In genomic region chr11:35682230-35683195, GRCh38 we compare ENCODE assay signal across 9 cellular contexts. TPM values are rescaled to one million over a fixed set of nuclear protein-coding genes. Genes with fewer than 3 reads are reported as not detected.
DNase-seq lines count a peak whose midpoint lies in the region; ATAC-seq and TF ChIP-seq lines count a peak whose summit lies in the region.
"Had no signal": no experiment of that assay in that cellular context is flagged by ENCODE, and none has a peak within 500 bp of the region (broad histone marks: within the 10 kb centered on the region; RNA-seq: fewer than 3 reads in every experiment).

No MANE protein-coding gene starts in this region.

- peaks cover 11% of the 10 kb centered on the region for H3K36me3 ChIP-seq in IMR-90 (ENCODE audit: control insufficient read depth, insufficient read depth, low read length)
- H3K36me3 ChIP-seq in OCI-LY3 (replicated peaks; ENCODE audit: low read depth, low read length): peaks cover 9% of the 10 kb centered on the region
- H3K36me3 ChIP-seq in heart left ventricle: peaks cover 0 to 25% (median 20%) of the 10 kb centered on the region in 9 donors
- H3K36me3 ChIP-seq in gastrocnemius medialis: peaks cover 0 to 14% of the 10 kb centered on the region in 2 donors

- H2AK9ac ChIP-seq in IMR-90 (replicated peaks; ENCODE audit: low read depth, low read length, poor library complexity): no peak overlapping the region

- H3K9me1 ChIP-seq in IMR-90 (ENCODE audit: insufficient read depth, low read length): no peaks in the 10 kb centered on the region; the same call in 1 of the 2 replicates

- H3K4ac ChIP-seq in IMR-90 (ENCODE audit: low read depth, low read length): no peak overlapping the region

- H4K8ac ChIP-seq in IMR-90 (ENCODE audit: low read depth in 2 of 2, low read length in 2 of 2): no peak overlapping the region

- H2AFZ ChIP-seq in IMR-90 (replicated peaks; ENCODE audit: low read length, poor library complexity) (no peak overlapping the region), OCI-LY3 (ENCODE audit: low read depth, low read length) (no peak overlapping the region)

- H3K9me3 ChIP-seq in IMR-90 (ENCODE audit: control insufficient read depth, insufficient read depth, low read length): no peaks in the 10 kb centered on the region
- H3K9me3 ChIP-seq in OCI-LY3 (ENCODE audit: insufficient read depth, low read length): no peaks in the 10 kb centered on the region
- H3K9me3 ChIP-seq in heart left ventricle: no peaks in the 10 kb centered on the region
- H3K9me3 ChIP-seq in gastrocnemius medialis: no peaks in the 10 kb centered on the region

- H3K23ac ChIP-seq in IMR-90 (ENCODE audit: low read depth, low read length): no peak overlapping the region

- H3K79me1 ChIP-seq in IMR-90 (ENCODE audit: low read depth in 1 of 2, low read length in 2 of 2): peaks cover 37 to 64% of the 10 kb centered on the region in 2 experiments

- H4K91ac ChIP-seq in IMR-90 (ENCODE audit: insufficient read depth, low read depth, low read length): no peak overlapping the region

- peaks cover 76% of the 10 kb centered on the region for H3K79me2 ChIP-seq in OCI-LY3 (ENCODE audit: low read length)

- ATAC-seq in IMR-90 (ENCODE audit: low read depth) (no peak), heart left ventricle (peak in 3 of 4 donors; percentile 52 to 77 (median 76)), gastrocnemius medialis (peak in 1 of 2 donors; percentile 51), HG03280 (IDR thresholded peaks at IDR 0.05; ENCODE audit: unreplicated experiment) (no peak)
- ATAC-seq in activated T-cell treated with anti-CD3 and anti-CD28 coated beads, Interleukin-2, amount 50 U/mL, for 4 hours: no peak

- in situ Hi-C loops in IMR-90 (cut with MboI; ENCODE audit: low sequenced_read_pairs) (no loop called here), gastrocnemius medialis (cut with MboI; ENCODE audit: low sequenced_read_pairs in 4 of 4) (no loop called here)

- H2BK120ac ChIP-seq in IMR-90 (ENCODE audit: low read depth, low read length): no peak overlapping the region

- no peak overlapping the region for H3K4me2 ChIP-seq in IMR-90 (ENCODE audit: low read depth, low read length)
- peak overlapping the region; percentile 89 for H3K4me2 ChIP-seq in OCI-LY3 (ENCODE audit: low read length)

- H3K36me3 Mint-ChIP-seq in activated T-cell treated with anti-CD3 and anti-CD28 coated beads, Interleukin-2, amount 50 U/mL, for 4 hours (ENCODE audit: insufficient read depth): peaks cover 29% of the 10 kb centered on the region

- H3K27me3 Mint-ChIP-seq in activated T-cell treated with anti-CD3 and anti-CD28 coated beads, Interleukin-2, amount 50 U/mL, for 4 hours (ENCODE audit: low read depth): no peaks in the 10 kb centered on the region
- H3K27me3 Mint-ChIP-seq: dendritic cell treated with granulocyte-macrophage colony-stimulating factor and Interleukin-4, amounts not matched to agents 40 ng/mL and 50 ng/mL, for 4 days had no signal

- peaks cover 1% of the 10 kb centered on the region for H3K4me1 ChIP-seq in IMR-90 (ENCODE audit: control insufficient read depth, insufficient read depth, low read length)
- peaks cover 59% of the 10 kb centered on the region for H3K4me1 ChIP-seq in OCI-LY3 (ENCODE audit: low read length)
- H3K4me1 ChIP-seq in heart left ventricle: peaks cover 0 to 40% (median 28%) of the 10 kb centered on the region in 12 donors
- H3K4me1 ChIP-seq in gastrocnemius medialis: peaks cover 42 to 45% of the 10 kb centered on the region in 2 donors

- H2BK5ac ChIP-seq in IMR-90 (ENCODE audit: low read depth, low read length, poor library complexity, severe bottlenecking): no peak overlapping the region

- WGBS in IMR-90 (ENCODE audit: extremely low coverage in 2 of 2, insufficient read length in 1 of 2), 2 experiments: 80% methylated on average over 3 of the region's 9 CpGs; no CpG with 5 or more reads in 1 of the 2 experiments
- 41 to 50% (median 44%) methylated on average over 9 of the region's 9 CpGs for WGBS in heart left ventricle, 4 donors

- no peak overlapping the region for H3K56ac ChIP-seq in IMR-90 (ENCODE audit: extremely low read depth, insufficient read depth, low read length)

- no peak overlapping the region for H3K18ac ChIP-seq in IMR-90 (ENCODE audit: low read depth, low read length)

- TF ChIP-seq RAD21 in IMR-90 (IDR thresholded peaks at IDR 0.05; ENCODE audit: low read length): no peak

- H3K14ac ChIP-seq in IMR-90 (replicated peaks; ENCODE audit: low read depth, low read length): no peak overlapping the region

- dilution Hi-C loops in IMR-90 (cut with HindIII; ENCODE audit: low sequenced_read_pairs, unreplicated experiment): no loop called here

- DNase-seq in IMR-90 (no peak), heart left ventricle (no peak), gastrocnemius medialis (no peak), GM10248 (ENCODE audit: extremely low spot score) (no peak), AG08396 (ENCODE audit: low spot score) (no peak)
- no peak for DNase-seq in activated T-cell treated with anti-CD3 and anti-CD28 coated beads, Interleukin-2, amount 50 U/mL, for 4 hours

- H3K27me3 ChIP-seq in IMR-90 (ENCODE audit: control insufficient read depth, insufficient read depth, low read length) (no peaks in the 10 kb centered on the region), OCI-LY3 (ENCODE audit: low read depth, low read length) (no peaks in the 10 kb centered on the region), heart left ventricle (no peaks in the 10 kb centered on the region), gastrocnemius medialis (no peaks in the 10 kb centered on the region)

- H3K9ac ChIP-seq in IMR-90 (ENCODE audit: low read depth, low read length): no peak overlapping the region
- H3K9ac ChIP-seq in OCI-LY3 (ENCODE audit: low read length): peak overlapping the region; percentile 64

- H3K4me1 Mint-ChIP-seq in activated T-cell treated with anti-CD3 and anti-CD28 coated beads, Interleukin-2, amount 50 U/mL, for 4 hours (ENCODE audit: low read depth): peaks cover 41% of the 10 kb centered on the region

- intact Hi-C loops in IMR-90 (cut with micrococcal nuclease): no loop called here
- intact Hi-C loops in heart left ventricle (cut with DNase I): no loop called here
- intact Hi-C loops in gastrocnemius medialis (cut with DNase I; ENCODE audit: low total_unique reads): no loop called here

- no peak for TF ChIP-seq POLR2A in IMR-90 (IDR thresholded peaks at IDR 0.05; ENCODE audit: low read depth, low read length)
- no peak for TF ChIP-seq POLR2A in heart left ventricle (IDR thresholded peaks at IDR 0.05)
- no peak for TF ChIP-seq POLR2A in gastrocnemius medialis (IDR thresholded peaks at IDR 0.05)

- H3K9me3 Mint-ChIP-seq in activated T-cell treated with anti-CD3 and anti-CD28 coated beads, Interleukin-2, amount 50 U/mL, for 4 hours: no peaks in the 10 kb centered on the region
- H3K9me3 Mint-ChIP-seq: dendritic cell treated with granulocyte-macrophage colony-stimulating factor and Interleukin-4, amounts not matched to agents 40 ng/mL and 50 ng/mL, for 4 days had no signal

- no peak overlapping the region for H2BK15ac ChIP-seq in IMR-90 (ENCODE audit: low read depth, low read length)

- no peak overlapping the region for H3K4me3 Mint-ChIP-seq in activated T-cell treated with anti-CD3 and anti-CD28 coated beads, Interleukin-2, amount 50 U/mL, for 4 hours
- H3K4me3 Mint-ChIP-seq: dendritic cell treated with granulocyte-macrophage colony-stimulating factor and Interleukin-4, amounts not matched to agents 40 ng/mL and 50 ng/mL, for 4 days had no signal

- CTCF ChIA-PET in IMR-90 (lab: Yijun Ruan, JAX) (no interaction called here), GM10248 (lab: Yijun Ruan, JAX) (interaction anchor here (1.1 to 1.2 kb wide), 2 partner anchors 97 to 139 kb away, joined by 3 read pairs; no protein-coding TSS in a partner anchor)

- BruUV-seq in IMR-90 (replicated peaks; lab: Mats Ljungman, UMichigan): no TSS peak

- H3K27ac ChIP-seq in IMR-90 (ENCODE audit: insufficient read depth, low read length) (no peak overlapping the region), OCI-LY3 (ENCODE audit: low read length) (peak overlapping the region; percentile 95), heart left ventricle (peak overlapping the region in 4 of 12 donors; percentile 9 to 42 (median 14)), gastrocnemius medialis (peak overlapping the region in 3 of 4 donors; percentile 3 to 45 (median 16))

- no peak overlapping the region for H2AK5ac ChIP-seq in IMR-90 (ENCODE audit: low read depth, low read length)

- H4K5ac ChIP-seq in IMR-90 (ENCODE audit: low read depth, low read length): no peak overlapping the region

- H2BK20ac ChIP-seq in IMR-90 (ENCODE audit: low read depth, low read length): no peak overlapping the region

- H4K20me1 ChIP-seq in IMR-90 (ENCODE audit: insufficient read depth, low read length): peaks cover 35% of the 10 kb centered on the region
- no peaks in the 10 kb centered on the region for H4K20me1 ChIP-seq in OCI-LY3 (ENCODE audit: insufficient read depth, low read length)

- POLR2A ChIA-PET in IMR-90 (lab: Charles Lee; ENCODE audit: unreplicated experiment): no interaction called here
- POLR2A ChIA-PET in GM10248 (lab: Yijun Ruan, JAX): no interaction called here

- TF ChIP-seq CTCF in IMR-90 (conservative IDR thresholded peaks at IDR 0.05; ENCODE audit: low read depth, low read length) (no peak), OCI-LY3 (IDR thresholded peaks at IDR 0.05; ENCODE audit: low read depth, low read length) (no peak), heart left ventricle (IDR thresholded peaks at IDR 0.05) (no peak), gastrocnemius medialis (IDR thresholded peaks at IDR 0.05 in 4 of 5, conservative IDR thresholded peaks at IDR 0.05 in 1 of 5) (no peak), GM10248 (IDR thresholded peaks at IDR 0.05; ENCODE audit: control extremely low read depth, extremely low read depth, low read depth, missing control alignments) (no peak)

- no peak overlapping the region for H3K4me3 ChIP-seq in IMR-90 (ENCODE audit: insufficient read depth, low read depth, low read length)
- H3K4me3 ChIP-seq in OCI-LY3 (ENCODE audit: low read length): peak overlapping the region; percentile 57
- peak overlapping the region in 1 of 12 donors; percentile 13 for H3K4me3 ChIP-seq in heart left ventricle
- H3K4me3 ChIP-seq in gastrocnemius medialis: peak overlapping the region in 2 of 4 donors; percentile 6 to 18

RNA-seq across cellular contexts. Expression of gene TRIM44, which starts 19.9 kb away (rescaled TPM):
- total RNA-seq in IMR-90 (2012; rRNA removed) (99.4 and 104 TPM in 2 replicates), heart left ventricle (10 to 100 TPM; 34.5 to 55.3 (median 48.0) TPM), gastrocnemius medialis (10 to 100 TPM; 25.5 to 30.5 (median 26.2) TPM)
- polyA plus RNA-seq in IMR-90 (2012; rRNA removed) (43.8 and 50.7 TPM in 2 replicates), heart left ventricle (10 to 100 TPM in 1 of 2 donors, 1 to 10 TPM in 1; 7.9 to 26.7 TPM)
- 14.3 and 35.8 TPM in 2 replicates for polyA plus RNA-seq in IMR-90 (2012; cell fraction: cytosol; rRNA removed)
- polyA plus RNA-seq in IMR-90 (2012; cell fraction: nucleus; rRNA removed; ENCODE audit: low replicate concordance): 14.1 and 56.8 TPM in 2 replicates
- total RNA-seq in activated T-cell treated with anti-CD3 and anti-CD28 coated beads, Interleukin-2, amount 50 U/mL, for 4 hours: 10 to 100 TPM; 38.6 to 48.5 (median 45.3) TPM

Comparison
In these comparisons a context has a peak if more than half of its experiments do, and no peak if none do; other contexts are left out.
1. ATAC-seq: peak in heart left ventricle (3 of 4); none in IMR-90 (single experiment), activated T-cell treated with anti-CD3 and anti-CD28 coated beads, Interleukin-2, amount 50 U/mL, for 4 hours (0 of 2) and HG03280 (single experiment).